1 cellular context compared by ENCODE assay signal in genomic region chr1:3017440-3018050, GRCh38.
TF ChIP-seq lines count a peak whose summit lies in the region.

No MANE protein-coding gene starts in this region.

TF ChIP-seq in HepG2, 621 proteins besides CTCF, POLR2A, EP300 and RAD21 (continued from another document):
- TF ChIP-seq, protein P1, sequence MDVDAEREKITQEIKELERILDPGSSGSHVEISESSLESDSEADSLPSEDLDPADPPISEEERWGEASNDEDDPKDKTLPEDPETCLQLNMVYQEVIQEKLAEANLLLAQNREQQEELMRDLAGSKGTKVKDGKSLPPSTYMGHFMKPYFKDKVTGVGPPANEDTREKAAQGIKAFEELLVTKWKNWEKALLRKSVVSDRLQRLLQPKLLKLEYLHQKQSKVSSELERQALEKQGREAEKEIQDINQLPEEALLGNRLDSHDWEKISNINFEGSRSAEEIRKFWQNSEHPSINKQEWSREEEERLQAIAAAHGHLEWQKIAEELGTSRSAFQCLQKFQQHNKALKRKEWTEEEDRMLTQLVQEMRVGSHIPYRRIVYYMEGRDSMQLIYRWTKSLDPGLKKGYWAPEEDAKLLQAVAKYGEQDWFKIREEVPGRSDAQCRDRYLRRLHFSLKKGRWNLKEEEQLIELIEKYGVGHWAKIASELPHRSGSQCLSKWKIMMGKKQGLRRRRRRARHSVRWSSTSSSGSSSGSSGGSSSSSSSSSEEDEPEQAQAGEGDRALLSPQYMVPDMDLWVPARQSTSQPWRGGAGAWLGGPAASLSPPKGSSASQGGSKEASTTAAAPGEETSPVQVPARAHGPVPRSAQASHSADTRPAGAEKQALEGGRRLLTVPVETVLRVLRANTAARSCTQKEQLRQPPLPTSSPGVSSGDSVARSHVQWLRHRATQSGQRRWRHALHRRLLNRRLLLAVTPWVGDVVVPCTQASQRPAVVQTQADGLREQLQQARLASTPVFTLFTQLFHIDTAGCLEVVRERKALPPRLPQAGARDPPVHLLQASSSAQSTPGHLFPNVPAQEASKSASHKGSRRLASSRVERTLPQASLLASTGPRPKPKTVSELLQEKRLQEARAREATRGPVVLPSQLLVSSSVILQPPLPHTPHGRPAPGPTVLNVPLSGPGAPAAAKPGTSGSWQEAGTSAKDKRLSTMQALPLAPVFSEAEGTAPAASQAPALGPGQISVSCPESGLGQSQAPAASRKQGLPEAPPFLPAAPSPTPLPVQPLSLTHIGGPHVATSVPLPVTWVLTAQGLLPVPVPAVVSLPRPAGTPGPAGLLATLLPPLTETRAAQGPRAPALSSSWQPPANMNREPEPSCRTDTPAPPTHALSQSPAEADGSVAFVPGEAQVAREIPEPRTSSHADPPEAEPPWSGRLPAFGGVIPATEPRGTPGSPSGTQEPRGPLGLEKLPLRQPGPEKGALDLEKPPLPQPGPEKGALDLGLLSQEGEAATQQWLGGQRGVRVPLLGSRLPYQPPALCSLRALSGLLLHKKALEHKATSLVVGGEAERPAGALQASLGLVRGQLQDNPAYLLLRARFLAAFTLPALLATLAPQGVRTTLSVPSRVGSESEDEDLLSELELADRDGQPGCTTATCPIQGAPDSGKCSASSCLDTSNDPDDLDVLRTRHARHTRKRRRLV (CRISPR knock-in tag; IDR thresholded peaks at IDR 0.05), result no peak
- no peak for TF ChIP-seq SMC3 (IDR thresholded peaks at IDR 0.05; ENCODE audit: low read length)
- TF ChIP-seq, protein P2, sequence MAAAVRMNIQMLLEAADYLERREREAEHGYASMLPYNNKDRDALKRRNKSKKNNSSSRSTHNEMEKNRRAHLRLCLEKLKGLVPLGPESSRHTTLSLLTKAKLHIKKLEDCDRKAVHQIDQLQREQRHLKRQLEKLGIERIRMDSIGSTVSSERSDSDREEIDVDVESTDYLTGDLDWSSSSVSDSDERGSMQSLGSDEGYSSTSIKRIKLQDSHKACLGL (CRISPR knock-in tag; IDR thresholded peaks at IDR 0.05), result no peak
- no peak for TF ChIP-seq ZXDC (CRISPR knock-in tag; IDR thresholded peaks at IDR 0.05)
- no peak for TF ChIP-seq NFRKB (IDR thresholded peaks at IDR 0.05)
- TF ChIP-seq MEIS2 (CRISPR knock-in tag; IDR thresholded peaks at IDR 0.05), result no peak
- TF ChIP-seq, protein P3, sequence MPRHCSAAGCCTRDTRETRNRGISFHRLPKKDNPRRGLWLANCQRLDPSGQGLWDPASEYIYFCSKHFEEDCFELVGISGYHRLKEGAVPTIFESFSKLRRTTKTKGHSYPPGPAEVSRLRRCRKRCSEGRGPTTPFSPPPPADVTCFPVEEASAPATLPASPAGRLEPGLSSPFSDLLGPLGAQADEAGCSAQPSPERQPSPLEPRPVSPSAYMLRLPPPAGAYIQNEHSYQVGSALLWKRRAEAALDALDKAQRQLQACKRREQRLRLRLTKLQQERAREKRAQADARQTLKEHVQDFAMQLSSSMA (CRISPR knock-in tag; IDR thresholded peaks at IDR 0.05), result no peak
- TF ChIP-seq, protein P4, sequence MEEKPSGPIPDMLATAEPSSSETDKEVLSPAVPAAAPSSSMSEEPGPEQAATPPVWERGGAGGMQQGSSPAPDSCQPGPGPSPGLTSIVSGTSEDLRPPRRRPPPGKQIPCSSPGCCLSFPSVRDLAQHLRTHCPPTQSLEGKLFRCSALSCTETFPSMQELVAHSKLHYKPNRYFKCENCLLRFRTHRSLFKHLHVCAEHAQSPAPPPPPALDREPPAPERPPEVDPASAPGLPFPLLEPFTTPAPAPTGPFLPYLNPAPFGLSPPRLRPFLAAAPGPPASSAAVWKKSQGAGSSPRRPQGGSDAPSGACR (CRISPR knock-in tag; IDR thresholded peaks at IDR 0.05), result no peak
- no peak for TF ChIP-seq ZNF260 (CRISPR knock-in tag; IDR thresholded peaks at IDR 0.05; ENCODE audit: borderline replicate concordance, low read depth)
- no peak for TF ChIP-seq SOX13 (IDR thresholded peaks at IDR 0.05)
- no peak for TF ChIP-seq SOX13 (CRISPR knock-in tag; conservative IDR thresholded peaks at IDR 0.05 in 1 of 2, IDR thresholded peaks at IDR 0.05 in 1 of 2)
- no peak for TF ChIP-seq ZBTB44 (CRISPR knock-in tag; IDR thresholded peaks at IDR 0.05)
- TF ChIP-seq, protein P5, sequence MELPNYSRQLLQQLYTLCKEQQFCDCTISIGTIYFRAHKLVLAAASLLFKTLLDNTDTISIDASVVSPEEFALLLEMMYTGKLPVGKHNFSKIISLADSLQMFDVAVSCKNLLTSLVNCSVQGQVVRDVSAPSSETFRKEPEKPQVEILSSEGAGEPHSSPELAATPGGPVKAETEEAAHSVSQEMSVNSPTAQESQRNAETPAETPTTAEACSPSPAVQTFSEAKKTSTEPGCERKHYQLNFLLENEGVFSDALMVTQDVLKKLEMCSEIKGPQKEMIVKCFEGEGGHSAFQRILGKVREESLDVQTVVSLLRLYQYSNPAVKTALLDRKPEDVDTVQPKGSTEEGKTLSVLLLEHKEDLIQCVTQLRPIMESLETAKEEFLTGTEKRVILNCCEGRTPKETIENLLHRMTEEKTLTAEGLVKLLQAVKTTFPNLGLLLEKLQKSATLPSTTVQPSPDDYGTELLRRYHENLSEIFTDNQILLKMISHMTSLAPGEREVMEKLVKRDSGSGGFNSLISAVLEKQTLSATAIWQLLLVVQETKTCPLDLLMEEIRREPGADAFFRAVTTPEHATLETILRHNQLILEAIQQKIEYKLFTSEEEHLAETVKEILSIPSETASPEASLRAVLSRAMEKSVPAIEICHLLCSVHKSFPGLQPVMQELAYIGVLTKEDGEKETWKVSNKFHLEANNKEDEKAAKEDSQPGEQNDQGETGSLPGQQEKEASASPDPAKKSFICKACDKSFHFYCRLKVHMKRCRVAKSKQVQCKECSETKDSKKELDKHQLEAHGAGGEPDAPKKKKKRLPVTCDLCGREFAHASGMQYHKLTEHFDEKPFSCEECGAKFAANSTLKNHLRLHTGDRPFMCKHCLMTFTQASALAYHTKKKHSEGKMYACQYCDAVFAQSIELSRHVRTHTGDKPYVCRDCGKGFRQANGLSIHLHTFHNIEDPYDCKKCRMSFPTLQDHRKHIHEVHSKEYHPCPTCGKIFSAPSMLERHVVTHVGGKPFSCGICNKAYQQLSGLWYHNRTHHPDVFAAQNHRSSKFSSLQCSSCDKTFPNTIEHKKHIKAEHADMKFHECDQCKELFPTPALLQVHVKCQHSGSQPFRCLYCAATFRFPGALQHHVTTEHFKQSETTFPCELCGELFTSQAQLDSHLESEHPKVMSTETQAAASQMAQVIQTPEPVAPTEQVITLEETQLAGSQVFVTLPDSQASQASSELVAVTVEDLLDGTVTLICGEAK (IDR thresholded peaks at IDR 0.05), result no peak
- TF ChIP-seq, protein P5 (CRISPR knock-in tag; IDR thresholded peaks at IDR 0.05), result no peak
- TF ChIP-seq ZNF367 (CRISPR knock-in tag; IDR thresholded peaks at IDR 0.05; ENCODE audit: borderline replicate concordance), result no peak
- TF ChIP-seq ZNF382 (CRISPR knock-in tag; IDR thresholded peaks at IDR 0.05; ENCODE audit: borderline replicate concordance), result no peak
- no peak for TF ChIP-seq ZNF792 (CRISPR knock-in tag; IDR thresholded peaks at IDR 0.05)
